Comparison of ENCODE assay signal across 13 cellular contexts in the genomic region with DNA sequence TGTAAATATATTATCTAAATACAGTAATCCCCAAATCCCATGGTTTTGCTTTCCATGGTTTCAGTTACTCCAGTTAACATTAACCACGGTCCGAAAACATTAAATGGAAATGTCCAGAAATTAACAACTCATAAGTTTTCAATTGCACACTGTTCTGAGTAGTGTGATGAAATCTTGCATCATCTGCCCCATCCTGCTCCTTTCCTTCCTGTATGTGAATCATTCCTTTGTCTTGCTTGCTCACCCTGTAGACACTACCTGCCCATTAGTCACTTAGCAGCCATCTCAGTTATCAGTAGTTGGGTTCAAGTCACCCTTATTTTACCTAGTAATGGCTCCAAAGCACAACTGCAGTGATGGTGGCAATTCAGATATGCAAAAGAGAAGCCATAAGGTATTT.
DNase-seq lines count a peak whose midpoint lies in the region; ATAC-seq and TF ChIP-seq lines count a peak whose summit lies in the region.
"Had no signal": no experiment of that assay in that cellular context is flagged by ENCODE, and none has a peak within 500 bp of the region (broad histone marks: within the 10 kb centered on the region; RNA-seq: fewer than 3 reads in every experiment).

No MANE protein-coding gene starts in this region.

- no peaks in the 10 kb centered on the region; the same call in 1 of the 2 replicates for H3K36me3 Mint-ChIP-seq in HFFc6 (ENCODE audit: low read depth)

- DNase-seq in A172 (ENCODE audit: low spot score) (peak; percentile 82), HS-5 (ENCODE audit: low read depth) (peak; percentile 45), SW 1271 (lab: John Stamatoyannopoulos, UW) (peak; percentile 29 to 41), fibroblast of villous mesenchyme (ENCODE audit: low read depth) (peak; percentile 68), gastrocnemius medialis (no peak), HFFc6 (no peak), inferior parietal cortex (ENCODE audit: extremely low spot score) (no peak)
- DNase-seq: KG1, lower lobe of right lung, NCI-H2081 treated with DMSO at 0.1 percent for 48 hours, uterus had no signal

- no peak for TF ChIP-seq POLR2A in gastrocnemius medialis (IDR thresholded peaks at IDR 0.05)

- no peak overlapping the region for H3K27ac Mint-ChIP-seq in HFFc6
- H3K27ac Mint-ChIP-seq: T-helper 2 cell treated with Interferon-gamma antibody and Interleukin-4, amounts not matched to agents 5 μg/mL and 100 μg/mL, for 36 hours had no signal

- H3K4me3 ChIP-seq in fibroblast of villous mesenchyme (ENCODE audit: low read depth, low read length) = no peak overlapping the region
- no peak overlapping the region for H3K4me3 ChIP-seq in gastrocnemius medialis
- H3K4me3 ChIP-seq: lower lobe of right lung, uterus had no signal

- H3K4me1 ChIP-seq in gastrocnemius medialis = no peaks in the 10 kb centered on the region
- H3K4me1 ChIP-seq: lower lobe of right lung, uterus had no signal

- no peak overlapping the region for H3K27ac ChIP-seq in gastrocnemius medialis
- H3K27ac ChIP-seq: lower lobe of right lung, uterus had no signal

- H3K27me3 ChIP-seq in gastrocnemius medialis = no peaks in the 10 kb centered on the region
- H3K27me3 ChIP-seq: uterus had no signal

- H3K27me3 Mint-ChIP-seq in HFFc6 (ENCODE audit: insufficient read depth) = peaks cover 1% of the 10 kb centered on the region; the same call in 1 of the 2 replicates

- H3K4me1 Mint-ChIP-seq in HFFc6 (ENCODE audit: low read depth) = no peaks in the 10 kb centered on the region

- no peak for TF ChIP-seq CTCF in fibroblast of villous mesenchyme (IDR thresholded peaks at IDR 0.05; ENCODE audit: insufficient read depth, low read depth, low read length)
- TF ChIP-seq CTCF in gastrocnemius medialis (IDR thresholded peaks at IDR 0.05 in 4 of 5, conservative IDR thresholded peaks at IDR 0.05 in 1 of 5) = no peak
- no peak for TF ChIP-seq CTCF in HFFc6 (IDR thresholded peaks at IDR 0.05)

- in situ Hi-C loops in gastrocnemius medialis (cut with MboI; ENCODE audit: low sequenced_read_pairs in 4 of 4) = no loop called here

- no peak overlapping the region for H3K4me3 Mint-ChIP-seq in HFFc6
- H3K4me3 Mint-ChIP-seq: T-helper 2 cell treated with Interferon-gamma antibody and Interleukin-4, amounts not matched to agents 5 μg/mL and 100 μg/mL, for 36 hours had no signal

- H3K9me3 Mint-ChIP-seq in HFFc6 = peaks cover 23% of the 10 kb centered on the region

- H3K36me3 ChIP-seq in gastrocnemius medialis = no peaks in the 10 kb centered on the region
- H3K36me3 ChIP-seq: lower lobe of right lung, uterus had no signal

- no peak for ATAC-seq in gastrocnemius medialis
- ATAC-seq in GM18909 (IDR thresholded peaks at IDR 0.05; ENCODE audit: poor library complexity, unreplicated experiment) = no peak
- ATAC-seq: lower lobe of right lung had no signal

- H3K9me3 ChIP-seq in gastrocnemius medialis = no peaks in the 10 kb centered on the region
- H3K9me3 ChIP-seq: lower lobe of right lung, uterus had no signal

- intact Hi-C loops in gastrocnemius medialis (cut with DNase I; ENCODE audit: low total_unique reads) = no loop called here

Comparison
In these comparisons a context has a peak if more than half of its experiments do, and no peak if none do; other contexts are left out.
1. DNase-seq: peak in A172 (single experiment), HS-5 (single experiment), SW 1271 (2 of 2) and fibroblast of villous mesenchyme (single experiment); none in gastrocnemius medialis (0 of 2), HFFc6 (single experiment) and inferior parietal cortex (single experiment).